In genomic region chr5:111063709-111064322, GRCh38 we compare ENCODE assay signal across 8 cellular contexts. TPM values are rescaled to one million over a fixed set of nuclear protein-coding genes. Genes with fewer than 3 reads are reported as not detected.
DNase-seq lines count a peak whose midpoint lies in the region; ATAC-seq and TF ChIP-seq lines count a peak whose summit lies in the region.

No MANE protein-coding gene starts in this region.

- no peak overlapping the region for H3K27ac Mint-ChIP-seq in endodermal cell

- H3K4me1 ChIP-seq in endodermal cell (ENCODE audit: control insufficient read depth, insufficient read depth, low read length), result no peaks in the 10 kb centered on the region

- H3K4me1 Mint-ChIP-seq in endodermal cell, result no peaks in the 10 kb centered on the region

- H3K27me3 Mint-ChIP-seq in endodermal cell (ENCODE audit: insufficient read depth), result peaks cover 20% of the 10 kb centered on the region

- H3K9me3 Mint-ChIP-seq in endodermal cell, result no peaks in the 10 kb centered on the region

- no peak overlapping the region for H3K4me3 ChIP-seq in endodermal cell (ENCODE audit: low read length)

- no peaks in the 10 kb centered on the region for H3K9me3 ChIP-seq in endodermal cell (ENCODE audit: control insufficient read depth, low read length)

- H3K36me3 ChIP-seq in endodermal cell (ENCODE audit: control insufficient read depth, insufficient read depth, low read length), result no peaks in the 10 kb centered on the region

- TF ChIP-seq CTCF in endodermal cell (conservative IDR thresholded peaks at IDR 0.05), result peak; percentile 39

- DNase-seq in AG08395 (ENCODE audit: low spot score) (peak; percentile 15), LoVo (ENCODE audit: low spot score) (peak; percentile 12), endodermal cell (no peak), G401 (ENCODE audit: low spot score) (no peak), NCI-H1092 (lab: John Stamatoyannopoulos, UW) (no peak), anterior cingulate cortex (lab: John Stamatoyannopoulos, UW) (no peak)
- DNase-seq in stimulated activated CD4-positive, alpha-beta T cell treated with anti-CD3 and anti-CD28 coated beads, Interleukin-4, amount 100 ng/mL, for 1 hour, result no peak

- ATAC-seq in GM18868 (IDR thresholded peaks at IDR 0.05; ENCODE audit: unreplicated experiment), result peak; percentile 85

- no peaks in the 10 kb centered on the region for H3K36me3 Mint-ChIP-seq in endodermal cell (ENCODE audit: low read depth)

- in situ Hi-C loops in G401 (cut with HindIII; ENCODE audit: low sequenced_read_pairs), result no loop called here

- H3K27ac ChIP-seq in endodermal cell (ENCODE audit: low read depth, low read length), result no peak overlapping the region

- 57 to 77% methylated on average over 1 to 3 of the region's 3 CpGs for WGBS in endodermal cell (ENCODE audit: insufficient coverage in 1 of 2, insufficient read length in 1 of 2), 2 experiments

- H3K9ac ChIP-seq in endodermal cell (ENCODE audit: extremely low read depth, low read length, poor library complexity, severe bottlenecking), result no peak overlapping the region

- peaks cover 26% of the 10 kb centered on the region for H3K27me3 ChIP-seq in endodermal cell (ENCODE audit: control insufficient read depth, insufficient read depth, low read length, poor library complexity, severe bottlenecking)

- H3K4me3 Mint-ChIP-seq in endodermal cell, result no peak overlapping the region

RNA-seq across cellular contexts. Expression of gene TSLP, which starts 7.7 kb away (rescaled TPM):
- under 1 TPM; 0.51 to 0.53 TPM for total RNA-seq in endodermal cell
- polyA plus RNA-seq in endodermal cell (2013, experiment 1 of 2), result 0.21 TPM
- polyA plus RNA-seq in endodermal cell (2013, experiment 2 of 2), result not detected
- not detected in 2 replicates for total RNA-seq in G401 (2014; rRNA removed; shearing (Covaris generic))

RNA-seq across cellular contexts. Expression of gene WDR36, which starts 28.3 kb away (rescaled TPM):
- 10 to 100 TPM; 28.5 to 32.0 TPM for total RNA-seq in endodermal cell
- 19.9 TPM for polyA plus RNA-seq in endodermal cell (2013, experiment 1 of 2)
- 18.6 TPM for polyA plus RNA-seq in endodermal cell (2013, experiment 2 of 2)
- 26.8 and 44.0 TPM in 2 replicates for total RNA-seq in G401 (2014; rRNA removed; shearing (Covaris generic))

Comparison
In these comparisons a context has a peak if more than half of its experiments do, and no peak if none do; other contexts are left out.
1. DNase-seq: peak in AG08395 (single experiment) and LoVo (single experiment); none in endodermal cell (single experiment), stimulated activated CD4-positive, alpha-beta T cell treated with anti-CD3 and anti-CD28 coated beads, Interleukin-4, amount 100 ng/mL, for 1 hour (single experiment), G401 (single experiment), NCI-H1092 (single experiment) and anterior cingulate cortex (0 of 58).